In the genomic region with DNA sequence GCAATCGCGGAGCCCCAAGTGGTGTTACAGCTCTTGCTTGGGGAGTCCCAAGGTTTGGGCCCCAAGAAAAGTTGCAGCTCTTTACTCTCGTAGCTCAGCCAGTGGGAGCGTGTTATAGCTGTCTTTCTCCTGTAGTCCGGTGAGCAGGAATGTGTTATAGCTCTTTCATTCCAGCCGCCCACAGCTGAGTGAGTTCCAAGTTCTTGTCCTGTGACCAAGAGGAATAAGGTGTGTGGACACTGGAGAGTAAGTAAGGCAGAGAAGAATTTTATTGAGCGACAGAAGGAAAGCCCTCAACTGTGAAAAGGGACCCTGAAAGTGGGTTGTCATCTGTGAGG, we compare ENCODE assay signal across 24 cellular contexts.
DNase-seq lines count a peak whose midpoint lies in the region; ATAC-seq and TF ChIP-seq lines count a peak whose summit lies in the region.
"Had no signal": no experiment of that assay in that cellular context is flagged by ENCODE, and none has a peak within 500 bp of the region (broad histone marks: within the 10 kb centered on the region; RNA-seq: fewer than 3 reads in every experiment).

No MANE protein-coding gene starts in this region.

- H3K9me3 ChIP-seq in ascending aorta (no peaks in the 10 kb centered on the region), gastroesophageal sphincter (no peaks in the 10 kb centered on the region), stomach (peaks cover 0 to 12% (median 0%) of the 10 kb centered on the region in 4 donors)
- H3K9me3 ChIP-seq: BLaER1 treated with 17β-estradiol and CSF1 and Interleukin-3, amounts not matched to agents 10 nM and 100 nM; MG63; right lobe of liver had no signal

- TF ChIP-seq POLR2A in gastroesophageal sphincter (IDR thresholded peaks at IDR 0.05) (no peak), stomach (IDR thresholded peaks at IDR 0.05) (no peak)

- DNase-seq in ascending aorta (ENCODE audit: low spot score in 2 of 2), result no peak
- no peak for DNase-seq in stimulated activated effector memory CD8-positive, alpha-beta T cell treated with anti-CD3 and anti-CD28 coated beads, Interleukin-12 subunit alpha, Interleukin-12 subunit beta, amount 100 ng/mL, for 72 hours (ENCODE audit: low spot score in 2 of 2)
- DNase-seq in UCSD-AML1 (lab: John Stamatoyannopoulos, UW; ENCODE audit: unreplicated experiment), result no peak
- DNase-seq in stomach, result no peak
- no peak for DNase-seq in foreskin keratinocyte
- DNase-seq: activated CD4-positive, alpha-beta T cell treated with anti-CD3 and anti-CD28 coated beads, Interleukin-2, amount 50 U/mL, for 48 hours; activated CD8-positive, alpha-beta memory T cell treated with anti-CD3 and anti-CD28 coated beads, Interleukin-2, amount 50 U/mL, for 4 hours; activated naive CD4-positive, alpha-beta T cell treated with anti-CD3 and anti-CD28 coated beads, Interleukin-2, amount 50 U/mL, for 16 hours; cerebellar nuclear complex; effector CD4-positive, alpha-beta T cell; immature natural killer cell; NCI-H2081; NCI-H774; nephron progenitor cell; stimulated activated naive CD8-positive, alpha-beta T cell treated with anti-CD3 and anti-CD28 coated beads, Interleukin-15, amount 100 ng/mL, for 72 hours; WERI-Rb-1 had no signal

- H3K27ac Mint-ChIP-seq in stimulated activated effector memory CD8-positive, alpha-beta T cell treated with anti-CD3 and anti-CD28 coated beads, Interleukin-12 subunit alpha, Interleukin-12 subunit beta, amount 100 ng/mL, for 72 hours, result no peak overlapping the region
- H3K27ac Mint-ChIP-seq: IgD-negative memory B cell; immature natural killer cell; nephron progenitor cell; T-helper 2 cell treated with Interferon-gamma antibody and Interleukin-4, amounts not matched to agents 5 μg/mL and 100 μg/mL, for 36 hours had no signal

- no peaks in the 10 kb centered on the region for H3K36me3 ChIP-seq in ascending aorta
- H3K36me3 ChIP-seq in gastroesophageal sphincter, result no peaks in the 10 kb centered on the region
- no peaks in the 10 kb centered on the region for H3K36me3 ChIP-seq in stomach
- H3K36me3 ChIP-seq: BLaER1 treated with 17β-estradiol and CSF1 and Interleukin-3, amounts not matched to agents 10 nM and 100 nM; MG63; right lobe of liver; WERI-Rb-1 had no signal

- no peak for TF ChIP-seq CTCF in C4-2B (conservative IDR thresholded peaks at IDR 0.05)
- TF ChIP-seq CTCF in ascending aorta (IDR thresholded peaks at IDR 0.05), result no peak
- no peak for TF ChIP-seq CTCF in gastroesophageal sphincter (IDR thresholded peaks at IDR 0.05)
- TF ChIP-seq CTCF in stomach (IDR thresholded peaks at IDR 0.05), result no peak
- no peak for TF ChIP-seq CTCF in foreskin keratinocyte (conservative IDR thresholded peaks at IDR 0.05)

- 83 to 90% methylated on average over 1 of the region's 7 CpGs for WGBS in gastroesophageal sphincter (ENCODE audit: low coverage in 1 of 2), 2 donors
- WGBS in stomach, 5 donors, result 84 to 93% (median 90%) methylated on average over 7 of the region's 7 CpGs

- no peaks in the 10 kb centered on the region for H3K4me1 ChIP-seq in ascending aorta
- no peaks in the 10 kb centered on the region for H3K4me1 ChIP-seq in gastroesophageal sphincter
- H3K4me1 ChIP-seq in stomach, result no peaks in the 10 kb centered on the region
- H3K4me1 ChIP-seq in foreskin keratinocyte, result peaks cover 4% of the 10 kb centered on the region
- H3K4me1 ChIP-seq: BLaER1 treated with 17β-estradiol and CSF1 and Interleukin-3, amounts not matched to agents 10 nM and 100 nM; right lobe of liver had no signal

- ATAC-seq in gastroesophageal sphincter (peak; percentile 11), HG02678 (IDR thresholded peaks at IDR 0.05; ENCODE audit: unreplicated experiment) (no peak), foreskin keratinocyte (no peak)
- peak; percentile 8 for ATAC-seq in stimulated activated effector memory CD8-positive, alpha-beta T cell treated with anti-CD3 and anti-CD28 coated beads, Interleukin-12 subunit alpha, Interleukin-12 subunit beta, amount 100 ng/mL, for 72 hours
- ATAC-seq: stimulated activated naive CD8-positive, alpha-beta T cell treated with anti-CD3 and anti-CD28 coated beads, Interleukin-15, amount 100 ng/mL, for 72 hours had no signal

- TF ChIP-seq EP300 in gastroesophageal sphincter (IDR thresholded peaks at IDR 0.05), result no peak
- TF ChIP-seq EP300 in stomach (IDR thresholded peaks at IDR 0.05), result no peak

- no peak overlapping the region for H3K4me3 Mint-ChIP-seq in stimulated activated effector memory CD8-positive, alpha-beta T cell treated with anti-CD3 and anti-CD28 coated beads, Interleukin-12 subunit alpha, Interleukin-12 subunit beta, amount 100 ng/mL, for 72 hours
- H3K4me3 Mint-ChIP-seq: IgD-negative memory B cell; immature natural killer cell; nephron progenitor cell; stimulated activated naive CD8-positive, alpha-beta T cell treated with anti-CD3 and anti-CD28 coated beads, Interleukin-15, amount 100 ng/mL, for 72 hours; T-helper 2 cell treated with Interferon-gamma antibody and Interleukin-4, amounts not matched to agents 5 μg/mL and 100 μg/mL, for 36 hours had no signal

- H3K27me3 ChIP-seq in ascending aorta (no peaks in the 10 kb centered on the region), gastroesophageal sphincter (no peaks in the 10 kb centered on the region), stomach (no peaks in the 10 kb centered on the region), foreskin keratinocyte (no peaks in the 10 kb centered on the region)
- H3K27me3 ChIP-seq: BLaER1 treated with 17β-estradiol and CSF1 and Interleukin-3, amounts not matched to agents 10 nM and 100 nM; MG63; right lobe of liver had no signal

- H3K4me3 ChIP-seq in ascending aorta (peak overlapping the region in 1 of 2 donors; percentile 0), gastroesophageal sphincter (no peak overlapping the region), stomach (no peak overlapping the region)
- H3K4me3 ChIP-seq: BLaER1 treated with 17β-estradiol and CSF1 and Interleukin-3, amounts not matched to agents 10 nM and 100 nM; MG63; right lobe of liver had no signal

- H3K9me3 Mint-ChIP-seq in stimulated activated effector memory CD8-positive, alpha-beta T cell treated with anti-CD3 and anti-CD28 coated beads, Interleukin-12 subunit alpha, Interleukin-12 subunit beta, amount 100 ng/mL, for 72 hours, result no peaks in the 10 kb centered on the region
- H3K9me3 Mint-ChIP-seq: IgD-negative memory B cell; nephron progenitor cell; stimulated activated naive CD8-positive, alpha-beta T cell treated with anti-CD3 and anti-CD28 coated beads, Interleukin-15, amount 100 ng/mL, for 72 hours had no signal

- peak overlapping the region; percentile 37 for H3K27ac ChIP-seq in C4-2B
- H3K27ac ChIP-seq in ascending aorta, result peak overlapping the region; percentile 52 to 63
- H3K27ac ChIP-seq in gastroesophageal sphincter, result peak overlapping the region in 1 of 4 donors; percentile 45
- H3K27ac ChIP-seq in stomach, result no peak overlapping the region
- H3K27ac ChIP-seq in foreskin keratinocyte, result no peak overlapping the region
- H3K27ac ChIP-seq: BLaER1 treated with 17β-estradiol and CSF1 and Interleukin-3, amounts not matched to agents 10 nM and 100 nM; right lobe of liver; WERI-Rb-1 had no signal

- no peaks in the 10 kb centered on the region for H3K36me3 Mint-ChIP-seq in stimulated activated effector memory CD8-positive, alpha-beta T cell treated with anti-CD3 and anti-CD28 coated beads, Interleukin-12 subunit alpha, Interleukin-12 subunit beta, amount 100 ng/mL, for 72 hours
- H3K36me3 Mint-ChIP-seq: IgD-negative memory B cell, immature natural killer cell had no signal

- H3K4me1 Mint-ChIP-seq in stimulated activated effector memory CD8-positive, alpha-beta T cell treated with anti-CD3 and anti-CD28 coated beads, Interleukin-12 subunit alpha, Interleukin-12 subunit beta, amount 100 ng/mL, for 72 hours, result no peaks in the 10 kb centered on the region
- H3K4me1 Mint-ChIP-seq: IgD-negative memory B cell; immature natural killer cell; nephron progenitor cell; stimulated activated naive CD8-positive, alpha-beta T cell treated with anti-CD3 and anti-CD28 coated beads, Interleukin-15, amount 100 ng/mL, for 72 hours had no signal

- intact Hi-C loops in ascending aorta (cut with DNase I) (no loop called here), stomach (cut with DNase I; ENCODE audit: low total_unique reads) (no loop called here)

Comparison
In these comparisons a context has a peak if more than half of its experiments do, and no peak if none do; other contexts are left out.
1. H3K27ac ChIP-seq: peak in C4-2B (single experiment) and ascending aorta (2 of 2); none in stomach (0 of 5) and foreskin keratinocyte (single experiment).
2. ATAC-seq: peak in gastroesophageal sphincter (single experiment) and stimulated activated effector memory CD8-positive, alpha-beta T cell treated with anti-CD3 and anti-CD28 coated beads, Interleukin-12 subunit alpha, Interleukin-12 subunit beta, amount 100 ng/mL, for 72 hours (single experiment); none in HG02678 (single experiment) and foreskin keratinocyte (single experiment).